ENCODE assay signal across 1 cellular context in the genomic region with DNA sequence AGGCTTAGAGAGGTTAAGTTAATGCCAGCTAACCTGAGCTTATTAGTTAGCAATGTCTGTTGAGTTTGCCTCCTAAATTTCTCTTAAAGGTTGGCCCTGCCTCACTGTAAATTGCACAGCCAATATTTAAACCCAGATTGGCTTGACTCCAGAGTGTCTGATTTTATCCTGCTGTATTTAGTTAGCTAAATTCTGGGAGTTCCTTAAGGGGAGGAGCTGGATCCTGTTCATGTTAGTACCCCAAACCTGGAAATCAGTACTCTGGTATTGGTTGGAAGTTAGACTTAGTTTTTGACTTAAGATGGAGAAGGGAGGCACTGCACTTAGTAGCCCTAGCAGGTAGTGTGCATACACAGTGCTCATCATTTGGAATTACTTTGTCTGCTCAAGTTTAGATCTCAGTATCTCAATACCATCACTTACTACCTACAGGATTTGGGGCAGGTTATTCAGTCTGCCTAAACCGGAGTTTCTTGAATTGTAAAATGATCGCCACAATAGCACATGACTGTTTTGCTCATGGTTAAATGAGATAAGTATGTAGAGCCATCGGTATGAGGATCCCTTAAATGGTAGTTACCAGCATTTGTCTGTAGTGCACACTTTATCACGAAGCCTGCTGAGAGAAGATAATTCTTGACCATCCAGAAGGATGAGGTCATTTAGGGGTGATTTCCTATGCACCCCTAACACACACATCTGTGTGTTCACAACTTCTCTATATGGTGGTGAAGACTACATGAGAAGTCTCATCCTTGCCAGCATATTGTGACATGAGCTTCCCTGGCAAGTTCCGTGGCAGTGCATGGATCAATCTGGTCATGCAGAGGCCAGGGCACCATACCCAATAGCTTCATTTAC.
TF ChIP-seq lines count a peak whose summit lies in the region.

No MANE protein-coding gene starts in this region.

TF ChIP-seq in K562, 482 proteins besides CTCF, POLR2A, EP300 and RAD21 (continued from another document and continues in another):
- TF ChIP-seq, protein P1, sequence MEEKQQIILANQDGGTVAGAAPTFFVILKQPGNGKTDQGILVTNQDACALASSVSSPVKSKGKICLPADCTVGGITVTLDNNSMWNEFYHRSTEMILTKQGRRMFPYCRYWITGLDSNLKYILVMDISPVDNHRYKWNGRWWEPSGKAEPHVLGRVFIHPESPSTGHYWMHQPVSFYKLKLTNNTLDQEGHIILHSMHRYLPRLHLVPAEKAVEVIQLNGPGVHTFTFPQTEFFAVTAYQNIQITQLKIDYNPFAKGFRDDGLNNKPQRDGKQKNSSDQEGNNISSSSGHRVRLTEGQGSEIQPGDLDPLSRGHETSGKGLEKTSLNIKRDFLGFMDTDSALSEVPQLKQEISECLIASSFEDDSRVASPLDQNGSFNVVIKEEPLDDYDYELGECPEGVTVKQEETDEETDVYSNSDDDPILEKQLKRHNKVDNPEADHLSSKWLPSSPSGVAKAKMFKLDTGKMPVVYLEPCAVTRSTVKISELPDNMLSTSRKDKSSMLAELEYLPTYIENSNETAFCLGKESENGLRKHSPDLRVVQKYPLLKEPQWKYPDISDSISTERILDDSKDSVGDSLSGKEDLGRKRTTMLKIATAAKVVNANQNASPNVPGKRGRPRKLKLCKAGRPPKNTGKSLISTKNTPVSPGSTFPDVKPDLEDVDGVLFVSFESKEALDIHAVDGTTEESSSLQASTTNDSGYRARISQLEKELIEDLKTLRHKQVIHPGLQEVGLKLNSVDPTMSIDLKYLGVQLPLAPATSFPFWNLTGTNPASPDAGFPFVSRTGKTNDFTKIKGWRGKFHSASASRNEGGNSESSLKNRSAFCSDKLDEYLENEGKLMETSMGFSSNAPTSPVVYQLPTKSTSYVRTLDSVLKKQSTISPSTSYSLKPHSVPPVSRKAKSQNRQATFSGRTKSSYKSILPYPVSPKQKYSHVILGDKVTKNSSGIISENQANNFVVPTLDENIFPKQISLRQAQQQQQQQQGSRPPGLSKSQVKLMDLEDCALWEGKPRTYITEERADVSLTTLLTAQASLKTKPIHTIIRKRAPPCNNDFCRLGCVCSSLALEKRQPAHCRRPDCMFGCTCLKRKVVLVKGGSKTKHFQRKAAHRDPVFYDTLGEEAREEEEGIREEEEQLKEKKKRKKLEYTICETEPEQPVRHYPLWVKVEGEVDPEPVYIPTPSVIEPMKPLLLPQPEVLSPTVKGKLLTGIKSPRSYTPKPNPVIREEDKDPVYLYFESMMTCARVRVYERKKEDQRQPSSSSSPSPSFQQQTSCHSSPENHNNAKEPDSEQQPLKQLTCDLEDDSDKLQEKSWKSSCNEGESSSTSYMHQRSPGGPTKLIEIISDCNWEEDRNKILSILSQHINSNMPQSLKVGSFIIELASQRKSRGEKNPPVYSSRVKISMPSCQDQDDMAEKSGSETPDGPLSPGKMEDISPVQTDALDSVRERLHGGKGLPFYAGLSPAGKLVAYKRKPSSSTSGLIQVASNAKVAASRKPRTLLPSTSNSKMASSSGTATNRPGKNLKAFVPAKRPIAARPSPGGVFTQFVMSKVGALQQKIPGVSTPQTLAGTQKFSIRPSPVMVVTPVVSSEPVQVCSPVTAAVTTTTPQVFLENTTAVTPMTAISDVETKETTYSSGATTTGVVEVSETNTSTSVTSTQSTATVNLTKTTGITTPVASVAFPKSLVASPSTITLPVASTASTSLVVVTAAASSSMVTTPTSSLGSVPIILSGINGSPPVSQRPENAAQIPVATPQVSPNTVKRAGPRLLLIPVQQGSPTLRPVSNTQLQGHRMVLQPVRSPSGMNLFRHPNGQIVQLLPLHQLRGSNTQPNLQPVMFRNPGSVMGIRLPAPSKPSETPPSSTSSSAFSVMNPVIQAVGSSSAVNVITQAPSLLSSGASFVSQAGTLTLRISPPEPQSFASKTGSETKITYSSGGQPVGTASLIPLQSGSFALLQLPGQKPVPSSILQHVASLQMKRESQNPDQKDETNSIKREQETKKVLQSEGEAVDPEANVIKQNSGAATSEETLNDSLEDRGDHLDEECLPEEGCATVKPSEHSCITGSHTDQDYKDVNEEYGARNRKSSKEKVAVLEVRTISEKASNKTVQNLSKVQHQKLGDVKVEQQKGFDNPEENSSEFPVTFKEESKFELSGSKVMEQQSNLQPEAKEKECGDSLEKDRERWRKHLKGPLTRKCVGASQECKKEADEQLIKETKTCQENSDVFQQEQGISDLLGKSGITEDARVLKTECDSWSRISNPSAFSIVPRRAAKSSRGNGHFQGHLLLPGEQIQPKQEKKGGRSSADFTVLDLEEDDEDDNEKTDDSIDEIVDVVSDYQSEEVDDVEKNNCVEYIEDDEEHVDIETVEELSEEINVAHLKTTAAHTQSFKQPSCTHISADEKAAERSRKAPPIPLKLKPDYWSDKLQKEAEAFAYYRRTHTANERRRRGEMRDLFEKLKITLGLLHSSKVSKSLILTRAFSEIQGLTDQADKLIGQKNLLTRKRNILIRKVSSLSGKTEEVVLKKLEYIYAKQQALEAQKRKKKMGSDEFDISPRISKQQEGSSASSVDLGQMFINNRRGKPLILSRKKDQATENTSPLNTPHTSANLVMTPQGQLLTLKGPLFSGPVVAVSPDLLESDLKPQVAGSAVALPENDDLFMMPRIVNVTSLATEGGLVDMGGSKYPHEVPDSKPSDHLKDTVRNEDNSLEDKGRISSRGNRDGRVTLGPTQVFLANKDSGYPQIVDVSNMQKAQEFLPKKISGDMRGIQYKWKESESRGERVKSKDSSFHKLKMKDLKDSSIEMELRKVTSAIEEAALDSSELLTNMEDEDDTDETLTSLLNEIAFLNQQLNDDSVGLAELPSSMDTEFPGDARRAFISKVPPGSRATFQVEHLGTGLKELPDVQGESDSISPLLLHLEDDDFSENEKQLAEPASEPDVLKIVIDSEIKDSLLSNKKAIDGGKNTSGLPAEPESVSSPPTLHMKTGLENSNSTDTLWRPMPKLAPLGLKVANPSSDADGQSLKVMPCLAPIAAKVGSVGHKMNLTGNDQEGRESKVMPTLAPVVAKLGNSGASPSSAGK (IDR thresholded peaks at IDR 0.05) = peak; percentile 56
- TF ChIP-seq STAT5A (IDR thresholded peaks at IDR 0.05; ENCODE audit: borderline replicate concordance, low read length) (peak; percentile 84), BRF2 (IDR thresholded peaks at IDR 0.05; ENCODE audit: borderline replicate concordance, insufficient read depth, insufficient read length) (no peak), BDP1 (IDR thresholded peaks at IDR 0.05; ENCODE audit: insufficient read depth, insufficient read length) (no peak), BRF1 (IDR thresholded peaks at IDR 0.05; ENCODE audit: borderline replicate concordance, extremely low read depth, insufficient read length) (no peak), NONO (IDR thresholded peaks at IDR 0.05; ENCODE audit: low read depth in 2 of 2, low read length in 1 of 2) (peak in 1 of 2 experiments; percentile 21; a peak in 1 of 4 replicates), RUNX1 (IDR thresholded peaks at IDR 0.05; ENCODE audit: low read depth) (no peak), ETV1 (tag; conservative IDR thresholded peaks at IDR 0.05; ENCODE audit: low read depth) (peak; percentile 39; the same call in 1 of the 2 replicates), YY1 (IDR thresholded peaks at IDR 0.05; ENCODE audit: borderline replicate concordance in 1 of 3, control insufficient read depth in 1 of 3, extremely low read depth in 1 of 3, insufficient read depth in 3 of 3, insufficient read length in 1 of 3, insufficient replicate concordance in 2 of 3, low read depth in 1 of 3, low read length in 2 of 3) (no peak), ZNF707 (CRISPR knock-in tag; conservative IDR thresholded peaks at IDR 0.05) (no peak), MCM7 (IDR thresholded peaks at IDR 0.05) (no peak), RBM22 (IDR thresholded peaks at IDR 0.05; ENCODE audit: low read depth, low read length, poor library complexity, severe bottlenecking) (no peak), TBP (optimal IDR thresholded peaks at IDR 0.05; ENCODE audit: low read depth, low read length) (no peak), CTBP1 (IDR thresholded peaks at IDR 0.05; ENCODE audit: borderline replicate concordance) (peak; percentile 81; the same call in 1 of the 2 replicates)
- TF ChIP-seq, protein P2, sequence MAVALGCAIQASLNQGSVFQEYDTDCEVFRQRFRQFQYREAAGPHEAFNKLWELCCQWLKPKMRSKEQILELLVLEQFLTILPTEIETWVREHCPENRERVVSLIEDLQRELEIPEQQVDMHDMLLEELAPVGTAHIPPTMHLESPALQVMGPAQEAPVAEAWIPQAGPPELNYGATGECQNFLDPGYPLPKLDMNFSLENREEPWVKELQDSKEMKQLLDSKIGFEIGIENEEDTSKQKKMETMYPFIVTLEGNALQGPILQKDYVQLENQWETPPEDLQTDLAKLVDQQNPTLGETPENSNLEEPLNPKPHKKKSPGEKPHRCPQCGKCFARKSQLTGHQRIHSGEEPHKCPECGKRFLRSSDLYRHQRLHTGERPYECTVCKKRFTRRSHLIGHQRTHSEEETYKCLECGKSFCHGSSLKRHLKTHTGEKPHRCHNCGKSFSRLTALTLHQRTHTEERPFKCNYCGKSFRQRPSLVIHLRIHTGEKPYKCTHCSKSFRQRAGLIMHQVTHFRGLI (CRISPR knock-in tag; IDR thresholded peaks at IDR 0.05) = no peak
- TF ChIP-seq, protein P3, sequence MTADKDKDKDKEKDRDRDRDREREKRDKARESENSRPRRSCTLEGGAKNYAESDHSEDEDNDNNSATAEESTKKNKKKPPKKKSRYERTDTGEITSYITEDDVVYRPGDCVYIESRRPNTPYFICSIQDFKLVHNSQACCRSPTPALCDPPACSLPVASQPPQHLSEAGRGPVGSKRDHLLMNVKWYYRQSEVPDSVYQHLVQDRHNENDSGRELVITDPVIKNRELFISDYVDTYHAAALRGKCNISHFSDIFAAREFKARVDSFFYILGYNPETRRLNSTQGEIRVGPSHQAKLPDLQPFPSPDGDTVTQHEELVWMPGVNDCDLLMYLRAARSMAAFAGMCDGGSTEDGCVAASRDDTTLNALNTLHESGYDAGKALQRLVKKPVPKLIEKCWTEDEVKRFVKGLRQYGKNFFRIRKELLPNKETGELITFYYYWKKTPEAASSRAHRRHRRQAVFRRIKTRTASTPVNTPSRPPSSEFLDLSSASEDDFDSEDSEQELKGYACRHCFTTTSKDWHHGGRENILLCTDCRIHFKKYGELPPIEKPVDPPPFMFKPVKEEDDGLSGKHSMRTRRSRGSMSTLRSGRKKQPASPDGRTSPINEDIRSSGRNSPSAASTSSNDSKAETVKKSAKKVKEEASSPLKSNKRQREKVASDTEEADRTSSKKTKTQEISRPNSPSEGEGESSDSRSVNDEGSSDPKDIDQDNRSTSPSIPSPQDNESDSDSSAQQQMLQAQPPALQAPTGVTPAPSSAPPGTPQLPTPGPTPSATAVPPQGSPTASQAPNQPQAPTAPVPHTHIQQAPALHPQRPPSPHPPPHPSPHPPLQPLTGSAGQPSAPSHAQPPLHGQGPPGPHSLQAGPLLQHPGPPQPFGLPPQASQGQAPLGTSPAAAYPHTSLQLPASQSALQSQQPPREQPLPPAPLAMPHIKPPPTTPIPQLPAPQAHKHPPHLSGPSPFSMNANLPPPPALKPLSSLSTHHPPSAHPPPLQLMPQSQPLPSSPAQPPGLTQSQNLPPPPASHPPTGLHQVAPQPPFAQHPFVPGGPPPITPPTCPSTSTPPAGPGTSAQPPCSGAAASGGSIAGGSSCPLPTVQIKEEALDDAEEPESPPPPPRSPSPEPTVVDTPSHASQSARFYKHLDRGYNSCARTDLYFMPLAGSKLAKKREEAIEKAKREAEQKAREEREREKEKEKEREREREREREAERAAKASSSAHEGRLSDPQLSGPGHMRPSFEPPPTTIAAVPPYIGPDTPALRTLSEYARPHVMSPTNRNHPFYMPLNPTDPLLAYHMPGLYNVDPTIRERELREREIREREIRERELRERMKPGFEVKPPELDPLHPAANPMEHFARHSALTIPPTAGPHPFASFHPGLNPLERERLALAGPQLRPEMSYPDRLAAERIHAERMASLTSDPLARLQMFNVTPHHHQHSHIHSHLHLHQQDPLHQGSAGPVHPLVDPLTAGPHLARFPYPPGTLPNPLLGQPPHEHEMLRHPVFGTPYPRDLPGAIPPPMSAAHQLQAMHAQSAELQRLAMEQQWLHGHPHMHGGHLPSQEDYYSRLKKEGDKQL (CRISPR knock-in tag; IDR thresholded peaks at IDR 0.05; ENCODE audit: borderline replicate concordance) = no peak
- TF ChIP-seq, protein P4, sequence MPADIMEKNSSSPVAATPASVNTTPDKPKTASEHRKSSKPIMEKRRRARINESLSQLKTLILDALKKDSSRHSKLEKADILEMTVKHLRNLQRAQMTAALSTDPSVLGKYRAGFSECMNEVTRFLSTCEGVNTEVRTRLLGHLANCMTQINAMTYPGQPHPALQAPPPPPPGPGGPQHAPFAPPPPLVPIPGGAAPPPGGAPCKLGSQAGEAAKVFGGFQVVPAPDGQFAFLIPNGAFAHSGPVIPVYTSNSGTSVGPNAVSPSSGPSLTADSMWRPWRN (IDR thresholded peaks at IDR 0.05; ENCODE audit: low read depth) = no peak
